Comparison of ENCODE assay signal across 21 cellular contexts in genomic region chr1:70871790-70872189, GRCh38.
DNase-seq lines count a peak whose midpoint lies in the region; ATAC-seq and TF ChIP-seq lines count a peak whose summit lies in the region.
"Had no signal": no experiment of that assay in that cellular context is flagged by ENCODE, and none has a peak within 500 bp of the region (broad histone marks: within the 10 kb centered on the region; RNA-seq: fewer than 3 reads in every experiment).

No MANE protein-coding gene starts in this region.

- peaks cover 5% of the 10 kb centered on the region for H3K4me1 Mint-ChIP-seq in CD8-positive, alpha-beta T cell (ENCODE audit: low read depth)

- H3K4me3 ChIP-seq in left ventricle myocardium inferior (no peak overlapping the region), heart left ventricle (no peak overlapping the region), right atrium auricular region (no peak overlapping the region)
- H3K4me3 ChIP-seq in CD8-positive, alpha-beta T cell (ENCODE audit: low read depth, low read length): no peak overlapping the region
- H3K4me3 ChIP-seq: A549; BLaER1 treated with 17β-estradiol and CSF1 and Interleukin-3, amounts not matched to agents 10 nM and 100 nM; HAP-1 had no signal

- H3K27ac ChIP-seq in left ventricle myocardium inferior (replicated peaks) (no peak overlapping the region), heart left ventricle (peak overlapping the region in 3 of 12 donors; percentile 12 to 41 (median 26)), right atrium auricular region (no peak overlapping the region)
- H3K27ac ChIP-seq in CD8-positive, alpha-beta T cell (ENCODE audit: low read depth, low read length): no peak overlapping the region
- H3K27ac ChIP-seq: A549; BLaER1 treated with 17β-estradiol and CSF1 and Interleukin-3, amounts not matched to agents 10 nM and 100 nM had no signal

- H3K27me3 Mint-ChIP-seq in CD8-positive, alpha-beta T cell (ENCODE audit: low read depth): no peaks in the 10 kb centered on the region
- H3K27me3 Mint-ChIP-seq: CD4-positive, alpha-beta T cell had no signal

- 25 to 37% (median 32%) methylated on average over 3 of the region's 3 CpGs for WGBS in heart left ventricle, 4 donors

- peaks cover 7% of the 10 kb centered on the region for H3K9me3 ChIP-seq in left ventricle myocardium inferior (replicated peaks)
- H3K9me3 ChIP-seq in heart left ventricle: peaks cover 0 to 5% (median 0%) of the 10 kb centered on the region in 12 donors
- no peaks in the 10 kb centered on the region for H3K9me3 ChIP-seq in right atrium auricular region
- H3K9me3 ChIP-seq in CD8-positive, alpha-beta T cell (ENCODE audit: low read length): no peaks in the 10 kb centered on the region
- H3K9me3 ChIP-seq: A549; BE2C; BLaER1 treated with 17β-estradiol and CSF1 and Interleukin-3, amounts not matched to agents 10 nM and 100 nM; HAP-1 had no signal

- no peaks in the 10 kb centered on the region for H3K27me3 ChIP-seq in left ventricle myocardium inferior (ENCODE audit: low read depth)
- no peaks in the 10 kb centered on the region for H3K27me3 ChIP-seq in heart left ventricle
- no peaks in the 10 kb centered on the region for H3K27me3 ChIP-seq in right atrium auricular region
- H3K27me3 ChIP-seq in CD8-positive, alpha-beta T cell (ENCODE audit: insufficient read depth, low read length): no peaks in the 10 kb centered on the region
- H3K27me3 ChIP-seq: BE2C; BLaER1 treated with 17β-estradiol and CSF1 and Interleukin-3, amounts not matched to agents 10 nM and 100 nM had no signal

- H3K4me3 Mint-ChIP-seq in CD8-positive, alpha-beta T cell: no peak overlapping the region
- H3K4me3 Mint-ChIP-seq: CD14-positive monocyte; CD4-positive, alpha-beta T cell; HFFc6 had no signal

- DNase-seq in Right ventricle myocardium inferior (ENCODE audit: missing footprints): no peak
- no peak for DNase-seq in left ventricle myocardium inferior
- DNase-seq in heart left ventricle: no peak
- no peak for DNase-seq in right atrium auricular region (ENCODE audit: low spot score)
- DNase-seq in left ventricle myocardium superior: no peak
- no peak for DNase-seq in CD8-positive, alpha-beta T cell
- DNase-seq in DMS153 (lab: John Stamatoyannopoulos, UW): no peak
- DNase-seq: 8988T; ACHN; AML-193; BE2C; Calu3; CD4-positive, alpha-beta T cell; COR-L47; DND-41; GOT3; HFFc6 had no signal

- no peaks in the 10 kb centered on the region for H3K9me3 Mint-ChIP-seq in CD8-positive, alpha-beta T cell
- H3K9me3 Mint-ChIP-seq: CD14-positive monocyte had no signal

- no peak for TF ChIP-seq POLR2A in heart left ventricle (IDR thresholded peaks at IDR 0.05)

- H3K27ac Mint-ChIP-seq in CD8-positive, alpha-beta T cell: no peak overlapping the region
- H3K27ac Mint-ChIP-seq: CD14-positive monocyte; CD4-positive, alpha-beta T cell; HFFc6 had no signal

- ATAC-seq in Right ventricle myocardium inferior (peak; percentile 57), heart left ventricle (peak in 3 of 4 donors; percentile 47 to 82 (median 77)), left ventricle myocardium superior (peak; percentile 82)
- no peak for ATAC-seq in CD8-positive, alpha-beta T cell
- ATAC-seq: A549 had no signal

- intact Hi-C loops in Right ventricle myocardium inferior (cut with DNase I): no loop called here
- intact Hi-C loops in left ventricle myocardium inferior (cut with micrococcal nuclease): no loop called here
- intact Hi-C loops in heart left ventricle (cut with DNase I): no loop called here
- intact Hi-C loops in left ventricle myocardium superior (cut with micrococcal nuclease): no loop called here
- intact Hi-C loops in CD8-positive, alpha-beta T cell (cut with DNase I, micrococcal nuclease): no loop called here

- peaks cover 21% of the 10 kb centered on the region for H3K4me1 ChIP-seq in left ventricle myocardium inferior
- H3K4me1 ChIP-seq in heart left ventricle: peaks cover 0 to 17% (median 2%) of the 10 kb centered on the region in 12 donors
- no peaks in the 10 kb centered on the region for H3K4me1 ChIP-seq in right atrium auricular region
- H3K4me1 ChIP-seq in CD8-positive, alpha-beta T cell (ENCODE audit: insufficient read depth, low read length): no peaks in the 10 kb centered on the region
- H3K4me1 ChIP-seq: A549, BE2C, HAP-1 had no signal

- TF ChIP-seq CTCF in left ventricle myocardium inferior (IDR thresholded peaks at IDR 0.05; ENCODE audit: borderline replicate concordance) (no peak), heart left ventricle (IDR thresholded peaks at IDR 0.05) (no peak), right atrium auricular region (IDR thresholded peaks at IDR 0.05) (no peak)
- no peak for TF ChIP-seq CTCF in CD8-positive, alpha-beta T cell (IDR thresholded peaks at IDR 0.05)

- no peaks in the 10 kb centered on the region for H3K36me3 ChIP-seq in left ventricle myocardium inferior
- no peaks in the 10 kb centered on the region for H3K36me3 ChIP-seq in heart left ventricle
- no peaks in the 10 kb centered on the region for H3K36me3 ChIP-seq in right atrium auricular region
- no peaks in the 10 kb centered on the region for H3K36me3 ChIP-seq in CD8-positive, alpha-beta T cell (ENCODE audit: insufficient read depth, low read length)
- H3K36me3 ChIP-seq: BE2C; BLaER1 treated with 17β-estradiol and CSF1 and Interleukin-3, amounts not matched to agents 10 nM and 100 nM; HAP-1 had no signal

- H3K36me3 Mint-ChIP-seq in CD8-positive, alpha-beta T cell: no peaks in the 10 kb centered on the region
- H3K36me3 Mint-ChIP-seq: CD14-positive monocyte had no signal

- CTCF ChIA-PET in CD8-positive, alpha-beta T cell (lab: Charles Lee): no interaction called here

- POLR2A ChIA-PET in CD8-positive, alpha-beta T cell (lab: Charles Lee): no interaction called here
